Comparison of ENCODE assay signal across 12 cellular contexts in the genomic region with DNA sequence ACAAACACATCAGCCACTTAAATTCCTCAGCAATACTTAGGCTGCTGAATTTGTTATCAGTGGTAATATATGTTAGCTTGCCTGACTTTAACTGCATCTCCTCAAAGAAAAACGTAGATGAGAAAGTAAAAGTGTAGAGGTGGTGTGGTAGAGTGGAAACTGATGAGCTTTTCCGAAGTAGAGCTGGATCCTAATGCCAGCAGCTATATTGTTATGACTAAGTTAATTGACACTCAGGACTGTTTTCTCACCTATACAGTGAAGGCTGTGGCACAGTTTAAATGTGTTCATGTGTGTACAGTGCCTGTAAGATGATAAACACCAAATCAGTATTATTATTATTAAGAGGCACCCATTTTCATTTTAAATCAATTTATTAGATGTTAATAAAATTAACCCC.
DNase-seq lines count a peak whose midpoint lies in the region; ATAC-seq, FAIRE-seq and TF ChIP-seq lines count a peak whose summit lies in the region.
"Had no signal": no experiment of that assay in that cellular context is flagged by ENCODE, and none has a peak within 500 bp of the region (broad histone marks: within the 10 kb centered on the region; RNA-seq: fewer than 3 reads in every experiment).

No MANE protein-coding gene starts in this region.

- H3K27ac ChIP-seq in CD4-positive, alpha-beta T cell (ENCODE audit: low read depth, low read length), result no peak overlapping the region
- peak overlapping the region; percentile 96 for H3K27ac ChIP-seq in endothelial cell of umbilical vein (ENCODE audit: insufficient read depth, low read depth, low read length)

- BruUV-seq in endothelial cell of umbilical vein (replicated peaks; lab: Mats Ljungman, UMichigan), result no TSS peak

- H3K9me1 ChIP-seq in endothelial cell of umbilical vein (replicated peaks; ENCODE audit: control insufficient read depth, extremely low read depth, insufficient read depth, low read length), result no peaks in the 10 kb centered on the region

- H3K9me3 Mint-ChIP-seq in CD4-positive, alpha-beta T cell, result no peaks in the 10 kb centered on the region
- H3K9me3 Mint-ChIP-seq: T-cell had no signal

- H3K4me3 Mint-ChIP-seq in CD4-positive, alpha-beta T cell, result no peak overlapping the region
- H3K4me3 Mint-ChIP-seq: CD14-positive monocyte had no signal

- no peak for FAIRE-seq in endothelial cell of umbilical vein (lab: Jason Lieb, UNC)

- CTCF ChIA-PET in CD4-positive, alpha-beta T cell (lab: Charles Lee), result no interaction called here
- CTCF ChIA-PET in endothelial cell of umbilical vein (lab: Charles Lee), result interaction anchor here (0.6 to 3.0 kb wide), 11 partner anchors 8 to 323 kb away, joined by 3 to 7 read pairs (median 3); no protein-coding TSS in a partner anchor

- POLR2A ChIA-PET in CD4-positive, alpha-beta T cell (lab: Charles Lee), result no interaction called here
- POLR2A ChIA-PET in endothelial cell of umbilical vein (lab: Charles Lee), result no interaction called here

- H3K4me1 ChIP-seq in endothelial cell of umbilical vein (ENCODE audit: control insufficient read depth, extremely low read depth, insufficient read depth, low read length), result peaks cover 48% of the 10 kb centered on the region

- peak overlapping the region; percentile 7 for H3K27ac Mint-ChIP-seq in CD4-positive, alpha-beta T cell
- H3K27ac Mint-ChIP-seq: CD14-positive monocyte had no signal

- H3K79me2 ChIP-seq in endothelial cell of umbilical vein (ENCODE audit: control insufficient read depth, insufficient read depth, low read length), result no peaks in the 10 kb centered on the region

- no peaks in the 10 kb centered on the region for H3K36me3 ChIP-seq in endothelial cell of umbilical vein (ENCODE audit: control insufficient read depth in 2 of 2, extremely low read depth in 1 of 2, insufficient read depth in 2 of 2, low read length in 2 of 2)

- no peak for TF ChIP-seq CTCF in CD4-positive, alpha-beta T cell (IDR thresholded peaks at IDR 0.05)
- no peak for TF ChIP-seq CTCF in endothelial cell of umbilical vein (IDR thresholded peaks at IDR 0.05; ENCODE audit: extremely low read depth in 1 of 2, insufficient read depth in 1 of 2, low read depth in 1 of 2, low read length in 2 of 2)

- H3K36me3 Mint-ChIP-seq in CD4-positive, alpha-beta T cell (ENCODE audit: low read depth), result peaks cover 8% of the 10 kb centered on the region
- H3K36me3 Mint-ChIP-seq: CD14-positive monocyte had no signal

- H3K27me3 Mint-ChIP-seq in CD4-positive, alpha-beta T cell, result no peaks in the 10 kb centered on the region
- H3K27me3 Mint-ChIP-seq: T-cell had no signal

- H4K20me1 ChIP-seq in endothelial cell of umbilical vein (replicated peaks; ENCODE audit: control insufficient read depth, extremely low read depth, insufficient read depth, low read length), result no peaks in the 10 kb centered on the region

- TF ChIP-seq POLR2A in endothelial cell of umbilical vein (IDR thresholded peaks at IDR 0.05; ENCODE audit: low read depth, low read length), result no peak

- no peaks in the 10 kb centered on the region for H3K9me3 ChIP-seq in CD4-positive, alpha-beta T cell (ENCODE audit: control insufficient read depth, low read length)
- H3K9me3 ChIP-seq in endothelial cell of umbilical vein (replicated peaks; ENCODE audit: control insufficient read depth, insufficient read depth, low read length), result no peaks in the 10 kb centered on the region

- peak overlapping the region; percentile 83 for H3K9ac ChIP-seq in endothelial cell of umbilical vein (replicated peaks; ENCODE audit: extremely low read depth, insufficient read depth, low read length)

- no peak for DNase-seq in CD4-positive, alpha-beta T cell
- DNase-seq in endothelial cell of umbilical vein (ENCODE audit: low read depth, low spot score) (no peak), C1 segment of cervical spinal cord (lab: John Stamatoyannopoulos, UW) (no peak), DMS 273 treated with DMSO at 0.1 percent for 48 hours (lab: John Stamatoyannopoulos, UW) (no peak), ureter (ENCODE audit: low spot score) (no peak)
- DNase-seq: activated gamma-delta T cell treated with Interleukin-2 at 50 U/mL for 16 hours, NCI-H2171 treated with DMSO at 0.1 percent for 48 hours, T-cell had no signal

- intact Hi-C loops in CD4-positive, alpha-beta T cell (cut with DNase I, micrococcal nuclease), result no loop called here
- intact Hi-C loops in endothelial cell of umbilical vein (cut with micrococcal nuclease), result loop anchor here (2.0 to 5.0 kb wide), 2 partner anchors 72 to 92 kb away; no protein-coding TSS in a partner anchor

- no peak overlapping the region for H2AFZ ChIP-seq in endothelial cell of umbilical vein (ENCODE audit: low read depth, low read length)

- H3K4me3 ChIP-seq in endothelial cell of umbilical vein (replicated peaks in 1 of 3; ENCODE audit: insufficient read depth in 1 of 3, low read depth in 1 of 3, low read length in 3 of 3), result no peak overlapping the region

- H3K4me1 Mint-ChIP-seq in CD4-positive, alpha-beta T cell (ENCODE audit: low read depth), result peaks cover 61% of the 10 kb centered on the region

- peak overlapping the region; percentile 56 for H3K4me2 ChIP-seq in endothelial cell of umbilical vein (ENCODE audit: insufficient read depth, low read length)

- H3K27me3 ChIP-seq in CD4-positive, alpha-beta T cell (ENCODE audit: control insufficient read depth, insufficient read depth, low read length), result no peaks in the 10 kb centered on the region
- no peaks in the 10 kb centered on the region for H3K27me3 ChIP-seq in endothelial cell of umbilical vein (ENCODE audit: control insufficient read depth in 2 of 2, insufficient read depth in 2 of 2, low read length in 2 of 2)

- dilution Hi-C loops in endothelial cell of umbilical vein (cut with MboI; ENCODE audit: extremely low pct_ligation_motif_present, low sequenced_read_pairs), result no loop called here

- no peak for ATAC-seq in CD4-positive, alpha-beta T cell (ENCODE audit: poor library complexity)
- ATAC-seq in GM19463 (IDR thresholded peaks at IDR 0.05; ENCODE audit: unreplicated experiment) (peak; percentile 36), HG03520 (IDR thresholded peaks at IDR 0.05; ENCODE audit: unreplicated experiment) (peak; percentile 38), HG03460 (IDR thresholded peaks at IDR 0.05; ENCODE audit: unreplicated experiment) (no peak)

TF ChIP-seq in endothelial cell of umbilical vein, 7 proteins besides CTCF, POLR2A, EP300 and RAD21:
- TF ChIP-seq GATA2 (IDR thresholded peaks at IDR 0.05; ENCODE audit: insufficient read depth, insufficient read length, low read depth, low read length), result no peak
- TF ChIP-seq JUN (IDR thresholded peaks at IDR 0.05; ENCODE audit: borderline replicate concordance, insufficient read depth, insufficient read length, low read depth), result peak; percentile 7

Comparison
In these comparisons a context has a peak if more than half of its experiments do, and no peak if none do; other contexts are left out.
1. ATAC-seq: peak in GM19463 (single experiment) and HG03520 (single experiment); none in CD4-positive, alpha-beta T cell (single experiment) and HG03460 (single experiment).